ENCODE assay signal across 2 cellular contexts in the genomic region with DNA sequence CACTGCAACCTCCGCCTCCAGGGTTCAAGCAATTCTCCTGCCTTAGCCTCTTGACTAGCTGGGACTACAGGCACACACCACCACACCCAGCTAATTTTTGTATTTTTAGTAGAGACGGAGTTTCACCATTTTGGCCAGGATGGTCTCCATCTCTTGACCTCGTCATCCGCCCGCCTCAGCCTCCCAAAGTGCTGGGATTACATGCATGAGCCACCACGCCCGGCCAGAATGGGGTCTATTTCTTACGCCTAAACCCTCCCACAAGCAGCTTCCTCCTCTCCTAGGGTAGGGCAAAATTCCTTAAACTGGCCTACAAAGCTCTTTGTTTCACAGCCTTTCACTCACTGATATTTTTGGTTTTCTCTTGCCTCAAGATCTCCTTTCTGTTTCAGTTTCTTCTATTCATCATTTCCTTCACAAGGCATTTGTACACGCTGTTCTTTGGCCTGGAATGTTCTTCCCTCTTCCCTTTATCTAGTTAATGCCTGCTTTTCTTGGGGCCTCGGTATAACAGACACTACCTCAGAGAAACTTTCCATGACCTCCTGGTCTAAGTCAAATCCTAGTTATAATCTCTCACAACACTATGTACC.
TF ChIP-seq lines count a peak whose summit lies in the region.

No MANE protein-coding gene starts in this region.

TF ChIP-seq in liver, 16 proteins besides CTCF, POLR2A, EP300 and RAD21:
- TF ChIP-seq HNF4A (conservative IDR thresholded peaks at IDR 0.05) (no peak), RXRA (IDR thresholded peaks at IDR 0.05) (peak in 1 of 2 donors; percentile 24), GABPA (IDR thresholded peaks at IDR 0.05 in 1 of 2, conservative IDR thresholded peaks at IDR 0.05 in 1 of 2) (no peak), YY1 (IDR thresholded peaks at IDR 0.05) (peak; percentile 21), SP1 (IDR thresholded peaks at IDR 0.05) (peak; percentile 73)

TF ChIP-seq in HepG2, 621 proteins besides CTCF, POLR2A, EP300 and RAD21:
- TF ChIP-seq NFKB2 (CRISPR knock-in tag; IDR thresholded peaks at IDR 0.05; ENCODE audit: borderline replicate concordance) = no peak
- no peak for TF ChIP-seq MBNL3 (CRISPR knock-in tag; conservative IDR thresholded peaks at IDR 0.05)
- TF ChIP-seq PHB2 (IDR thresholded peaks at IDR 0.05; ENCODE audit: partially characterized antibody) = no peak
